Comparison of ENCODE assay signal across 21 cellular contexts in the genomic region with DNA sequence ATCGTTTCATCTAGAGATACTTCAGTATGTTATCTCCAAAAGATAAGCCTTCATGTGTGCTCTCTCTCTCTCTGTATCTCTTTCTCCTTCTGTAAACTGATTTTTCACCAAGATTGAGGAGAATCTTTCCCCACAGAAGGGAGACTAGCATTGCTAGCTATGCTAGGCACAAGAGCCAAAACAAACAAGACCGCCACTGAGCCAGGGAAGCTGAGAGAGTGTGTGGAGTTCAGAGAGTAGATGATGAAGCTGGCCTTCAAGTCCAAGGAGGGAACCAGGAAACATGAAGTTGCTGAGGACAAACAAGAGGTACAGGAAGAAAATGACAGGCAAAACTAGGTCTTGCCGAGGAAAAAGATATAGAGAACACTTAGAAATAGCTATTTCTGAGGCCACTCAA. TPM values are rescaled to one million over a fixed set of nuclear protein-coding genes. Genes with fewer than 3 reads are reported as not detected.
A peak's percentile ranks its signal among the peaks of the same experiment; 100 is the strongest.
DNase-seq lines count a peak whose midpoint lies in the region; ATAC-seq, FAIRE-seq and TF ChIP-seq lines count a peak whose summit lies in the region.
"Had no signal": no experiment of that assay in that cellular context is flagged by ENCODE, and none has a peak within 500 bp of the region (broad histone marks: within the 10 kb centered on the region; RNA-seq: fewer than 3 reads in every experiment).

No MANE protein-coding gene starts in this region.

- H3K36me3 Mint-ChIP-seq in Caco-2 (ENCODE audit: insufficient read depth, unreplicated experiment), result no peaks in the 10 kb centered on the region
- H3K36me3 Mint-ChIP-seq: CD4-positive, CD25-positive, alpha-beta regulatory T cell had no signal

- H3K4me3 Mint-ChIP-seq in Caco-2 (ENCODE audit: unreplicated experiment), result no peak overlapping the region
- H3K4me3 Mint-ChIP-seq: CD4-positive, CD25-positive, alpha-beta regulatory T cell; GM23338 had no signal

- H3K36me3 ChIP-seq in Caco-2 (ENCODE audit: control insufficient read depth, insufficient read depth, low read length), result no peaks in the 10 kb centered on the region
- H3K36me3 ChIP-seq in ascending aorta, result no peaks in the 10 kb centered on the region
- no peaks in the 10 kb centered on the region for H3K36me3 ChIP-seq in pancreas

- H3K4me3 ChIP-seq in Caco-2 (ENCODE audit: low read depth, low read length) (no peak overlapping the region), ascending aorta (no peak overlapping the region), fibroblast of the aortic adventitia (ENCODE audit: low read depth, low read length) (no peak overlapping the region), pancreas (no peak overlapping the region)
- H3K4me3 ChIP-seq: GM23338, K562 had no signal

- peak overlapping the region; percentile 3 for H3K27ac Mint-ChIP-seq in Caco-2 (ENCODE audit: unreplicated experiment)
- H3K27ac Mint-ChIP-seq: CD4-positive, CD25-positive, alpha-beta regulatory T cell; GM23338 had no signal

- POLR2A ChIA-PET in Caco-2 (lab: Charles Lee), result no interaction called here

- H3K9me3 ChIP-seq in Caco-2, result 0 out of 2 replicates have a peak, but pooled peaks cover 3% of the 10 kb centered on the region
- no peaks in the 10 kb centered on the region for H3K9me3 ChIP-seq in ascending aorta
- no peaks in the 10 kb centered on the region for H3K9me3 ChIP-seq in pancreas

- 20 to 25% methylated on average over 3 of the region's 3 CpGs for WGBS in pancreas, 2 donors

- intact Hi-C loops in Caco-2 (cut with micrococcal nuclease; ENCODE audit: unreplicated experiment), result no loop called here
- intact Hi-C loops in ascending aorta (cut with DNase I), result no loop called here
- intact Hi-C loops in pancreas (cut with DNase I), result no loop called here

- no peak for TF ChIP-seq CTCF in Caco-2 (IDR thresholded peaks at IDR 0.05; ENCODE audit: insufficient read depth in 1 of 2, low read depth in 1 of 2, low read length in 1 of 2, severe bottlenecking in 1 of 2, unreplicated experiment in 1 of 2)
- TF ChIP-seq CTCF in ascending aorta (IDR thresholded peaks at IDR 0.05), result no peak
- TF ChIP-seq CTCF in fibroblast of the aortic adventitia (IDR thresholded peaks at IDR 0.05; ENCODE audit: insufficient read depth, low read length), result no peak
- TF ChIP-seq CTCF in pancreas (IDR thresholded peaks at IDR 0.05), result no peak

- DNase-seq in Caco-2, result peak in 1 of 2 experiments; percentile 13
- no peak for DNase-seq in ascending aorta (ENCODE audit: low spot score in 2 of 2)
- peak; percentile 54 for DNase-seq in fibroblast of the aortic adventitia (ENCODE audit: low read depth)
- no peak for DNase-seq in pancreas
- no peak for DNase-seq in DMS153 (lab: John Stamatoyannopoulos, UW)
- no peak for DNase-seq in glomerular visceral epithelial cell (ENCODE audit: extremely low spot score)
- DNase-seq: ACHN; Calu3; CD4-positive, CD25-positive, alpha-beta regulatory T cell; DMS79; NCI-H1436; NCI-H2081 treated with DMSO at 0.1 percent for 48 hours; NCI-H2227 treated with DMSO at 0.1 percent for 48 hours; NCI-H69; PC-3 had no signal

- H3K4me1 Mint-ChIP-seq in Caco-2 (ENCODE audit: low read depth, unreplicated experiment), result peaks cover 30% of the 10 kb centered on the region
- H3K4me1 Mint-ChIP-seq: CD4-positive, CD25-positive, alpha-beta regulatory T cell had no signal

- H3K27ac ChIP-seq in ascending aorta (peak overlapping the region; percentile 17 to 25), pancreas (no peak overlapping the region)
- H3K27ac ChIP-seq: HL-60 had no signal

- H3K4me1 ChIP-seq in Caco-2 (peaks cover 10% of the 10 kb centered on the region), ascending aorta (peaks cover 0 to 26% of the 10 kb centered on the region in 2 donors), pancreas (no peaks in the 10 kb centered on the region)

- peak in 3 of 4 donors; percentile 30 to 74 (median 59) for ATAC-seq in pancreas
- ATAC-seq in GM19023 (IDR thresholded peaks at IDR 0.05; ENCODE audit: unreplicated experiment), result no peak
- ATAC-seq in HG03108 (IDR thresholded peaks at IDR 0.05; ENCODE audit: unreplicated experiment), result no peak
- ATAC-seq: GM23338, K562, PC-3 had no signal

- no peak for FAIRE-seq in pancreas (lab: Jason Lieb, UNC)
- FAIRE-seq: G401.6, K562 had no signal

- H3K27me3 ChIP-seq in Caco-2 (replicated peaks; ENCODE audit: control insufficient read depth, insufficient read depth, low read length) (no peaks in the 10 kb centered on the region; the same call in 1 of the 2 replicates), ascending aorta (no peaks in the 10 kb centered on the region), pancreas (no peaks in the 10 kb centered on the region)

- CTCF ChIA-PET in Caco-2 (lab: Charles Lee), result interaction anchor here (0.6 kb wide), 1 partner anchor 797 kb away, joined by 5 read pairs; no protein-coding TSS in a partner anchor

- H3K9me3 Mint-ChIP-seq in Caco-2 (ENCODE audit: unreplicated experiment), result no peaks in the 10 kb centered on the region
- H3K9me3 Mint-ChIP-seq: GM23338 had no signal

- H3K27me3 Mint-ChIP-seq in Caco-2 (ENCODE audit: insufficient read depth, unreplicated experiment), result no peaks in the 10 kb centered on the region

- no TSS peak for BruUV-seq in Caco-2 (replicated peaks; lab: Mats Ljungman, UMichigan)

RNA-seq across cellular contexts. Expression of gene DAPL1, which starts 23.4 kb away (rescaled TPM):
- total RNA-seq in Caco-2 (2022) (not detected in 2 replicates), ascending aorta (not detected), fibroblast of the aortic adventitia (ENCODE audit: low replicate concordance) (not detected in 2 replicates), pancreas (1 to 10 TPM; 2.6 to 7.3 (median 4.3) TPM)
- 10 to 100 TPM; 25.5 to 47.3 TPM for polyA plus RNA-seq in pancreas
- total RNA-seq: Calu3; CD4-positive, CD25-positive, alpha-beta regulatory T cell; GM23338; K562; PC-3 had no signal
- polyA plus RNA-seq: CD4-positive, CD25-positive, alpha-beta regulatory T cell; GM23338; K562 had no signal

Comparison
In these comparisons a context has a peak if more than half of its experiments do, and no peak if none do; other contexts are left out.
1. H3K27ac ChIP-seq: peak in ascending aorta (2 of 2); none in pancreas (0 of 4).
2. ATAC-seq: peak in pancreas (3 of 4); none in GM19023 (single experiment) and HG03108 (single experiment).